Comparison of ENCODE assay signal across 15 cellular contexts in the genomic region with DNA sequence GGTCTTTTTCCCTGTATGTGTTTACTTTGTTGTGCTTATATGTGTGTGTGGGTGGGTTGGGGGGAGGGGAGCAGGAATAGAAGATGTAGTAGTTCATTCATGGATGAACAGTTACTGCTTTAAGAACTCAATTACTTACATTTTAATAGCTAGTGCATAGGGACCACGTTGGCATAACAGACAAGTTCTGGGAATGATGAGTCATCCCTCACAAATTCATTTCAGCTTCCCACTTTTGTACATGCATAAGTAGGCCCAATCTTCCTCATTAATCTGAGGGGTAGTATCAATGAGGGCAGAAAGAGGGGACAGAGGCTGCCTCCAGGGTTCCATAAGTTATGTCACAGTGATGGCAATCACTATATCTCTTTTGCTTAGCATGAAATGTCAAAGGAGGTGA. TPM values are rescaled to one million over a fixed set of nuclear protein-coding genes. Genes with fewer than 3 reads are reported as not detected.
DNase-seq lines count a peak whose midpoint lies in the region; ATAC-seq and TF ChIP-seq lines count a peak whose summit lies in the region.
"Had no signal": no experiment of that assay in that cellular context is flagged by ENCODE, and none has a peak within 500 bp of the region (broad histone marks: within the 10 kb centered on the region; RNA-seq: fewer than 3 reads in every experiment).

No MANE protein-coding gene starts in this region.

- TF ChIP-seq CTCF in HFF-Myc (IDR thresholded peaks at IDR 0.05; ENCODE audit: low read depth, low read length, missing control alignments) = no peak
- no peak for TF ChIP-seq CTCF in fibroblast of lung (conservative IDR thresholded peaks at IDR 0.05 in 1 of 2, IDR thresholded peaks at IDR 0.05 in 1 of 2; ENCODE audit: low read depth in 1 of 2, low read length in 2 of 2)
- TF ChIP-seq CTCF in suprapubic skin (IDR thresholded peaks at IDR 0.05) = no peak

- H3K36me3 ChIP-seq in fibroblast of lung (ENCODE audit: control insufficient read depth, insufficient read depth, low read length) (no peaks in the 10 kb centered on the region), suprapubic skin (no peaks in the 10 kb centered on the region)

- H3K4me1 ChIP-seq in fibroblast of lung (ENCODE audit: control insufficient read depth, extremely low read depth, insufficient read depth, low read length) = peaks cover 18% of the 10 kb centered on the region
- peaks cover 13% of the 10 kb centered on the region for H3K4me1 ChIP-seq in suprapubic skin

- TF ChIP-seq EP300 in suprapubic skin (IDR thresholded peaks at IDR 0.05) = no peak

- no peaks in the 10 kb centered on the region for H3K9me3 ChIP-seq in fibroblast of lung (ENCODE audit: control insufficient read depth, insufficient read depth, low read depth, low read length)
- H3K9me3 ChIP-seq in suprapubic skin = no peaks in the 10 kb centered on the region

- no peaks in the 10 kb centered on the region for H4K20me1 ChIP-seq in fibroblast of lung (ENCODE audit: control insufficient read depth, extremely low read depth, insufficient read depth, low read length)

- H3K9ac ChIP-seq in fibroblast of lung (ENCODE audit: insufficient read depth, low read length) = no peak overlapping the region

- no peak for TF ChIP-seq POLR2A in suprapubic skin (IDR thresholded peaks at IDR 0.05)

- WGBS in suprapubic skin = 5% methylated on average over 1 of the region's 1 CpG

- no peaks in the 10 kb centered on the region for H3K79me2 ChIP-seq in fibroblast of lung (ENCODE audit: control insufficient read depth, insufficient read depth, low read length)

- no peaks in the 10 kb centered on the region for H3K27me3 ChIP-seq in fibroblast of lung (ENCODE audit: control insufficient read depth, insufficient read depth, low read length)
- H3K27me3 ChIP-seq in suprapubic skin = no peaks in the 10 kb centered on the region

- H3K4me3 ChIP-seq in HFF-Myc (replicated peaks; ENCODE audit: low read depth, low read length) (no peak overlapping the region), fibroblast of lung (replicated peaks in 1 of 4; ENCODE audit: control extremely low read depth in 1 of 4, insufficient read depth in 1 of 4, low read depth in 3 of 4, low read length in 4 of 4) (no peak overlapping the region), suprapubic skin (no peak overlapping the region)

- peak overlapping the region; percentile 38 for H3K4me2 ChIP-seq in fibroblast of lung (ENCODE audit: extremely low read depth, insufficient read depth, low read length)

- DNase-seq in HFF-Myc (ENCODE audit: extremely low read depth, low read depth) = peak; percentile 42
- peak; percentile 81 to 84 for DNase-seq in fibroblast of lung (ENCODE audit: low read depth in 2 of 2)
- DNase-seq in stromal cell of bone marrow (ENCODE audit: low read depth) = peak; percentile 55
- DNase-seq in suprapubic skin (ENCODE audit: low spot score in 2 of 2) = no peak
- DNase-seq in T-helper 2 cell = no peak
- DNase-seq: amygdala; left colon; NCI-H2029; nephron progenitor cell; NK-92 treated with Interleukin-12 subunit alpha and Interleukin-12 subunit beta, amount 100 ng/mL, for 24 hours; stimulated activated CD4-positive, alpha-beta T cell treated with anti-CD3 and anti-CD28 coated beads, Interleukin-2, amount 100 ng/mL, for 24 hours; stimulated activated naive CD4-positive, alpha-beta T cell had no signal

- H2AFZ ChIP-seq in fibroblast of lung (ENCODE audit: low read length) = no peak overlapping the region

- H3K27ac ChIP-seq in fibroblast of lung (ENCODE audit: insufficient read depth, low read length) (peak overlapping the region; percentile 15), suprapubic skin (no peak overlapping the region)

- ATAC-seq in SK-N-SH treated with all-trans-retinoic acid at 6 μM for 48 hours = peak; percentile 97
- no peak for ATAC-seq in HG03521 (IDR thresholded peaks at IDR 0.05; ENCODE audit: unreplicated experiment)
- ATAC-seq: left colon had no signal

TF ChIP-seq in SK-N-SH treated with all-trans-retinoic acid at 6 μM for 48 hours, 23 proteins besides CTCF, POLR2A, EP300 and RAD21:
- TF ChIP-seq SNAI2 (CRISPR knock-in tag; IDR thresholded peaks at IDR 0.05) (no peak), PPARA (CRISPR knock-in tag; IDR thresholded peaks at IDR 0.05; ENCODE audit: borderline replicate concordance) (no peak), BACH2 (CRISPR knock-in tag; IDR thresholded peaks at IDR 0.05; ENCODE audit: borderline replicate concordance) (no peak)
- TF ChIP-seq, protein P1, sequence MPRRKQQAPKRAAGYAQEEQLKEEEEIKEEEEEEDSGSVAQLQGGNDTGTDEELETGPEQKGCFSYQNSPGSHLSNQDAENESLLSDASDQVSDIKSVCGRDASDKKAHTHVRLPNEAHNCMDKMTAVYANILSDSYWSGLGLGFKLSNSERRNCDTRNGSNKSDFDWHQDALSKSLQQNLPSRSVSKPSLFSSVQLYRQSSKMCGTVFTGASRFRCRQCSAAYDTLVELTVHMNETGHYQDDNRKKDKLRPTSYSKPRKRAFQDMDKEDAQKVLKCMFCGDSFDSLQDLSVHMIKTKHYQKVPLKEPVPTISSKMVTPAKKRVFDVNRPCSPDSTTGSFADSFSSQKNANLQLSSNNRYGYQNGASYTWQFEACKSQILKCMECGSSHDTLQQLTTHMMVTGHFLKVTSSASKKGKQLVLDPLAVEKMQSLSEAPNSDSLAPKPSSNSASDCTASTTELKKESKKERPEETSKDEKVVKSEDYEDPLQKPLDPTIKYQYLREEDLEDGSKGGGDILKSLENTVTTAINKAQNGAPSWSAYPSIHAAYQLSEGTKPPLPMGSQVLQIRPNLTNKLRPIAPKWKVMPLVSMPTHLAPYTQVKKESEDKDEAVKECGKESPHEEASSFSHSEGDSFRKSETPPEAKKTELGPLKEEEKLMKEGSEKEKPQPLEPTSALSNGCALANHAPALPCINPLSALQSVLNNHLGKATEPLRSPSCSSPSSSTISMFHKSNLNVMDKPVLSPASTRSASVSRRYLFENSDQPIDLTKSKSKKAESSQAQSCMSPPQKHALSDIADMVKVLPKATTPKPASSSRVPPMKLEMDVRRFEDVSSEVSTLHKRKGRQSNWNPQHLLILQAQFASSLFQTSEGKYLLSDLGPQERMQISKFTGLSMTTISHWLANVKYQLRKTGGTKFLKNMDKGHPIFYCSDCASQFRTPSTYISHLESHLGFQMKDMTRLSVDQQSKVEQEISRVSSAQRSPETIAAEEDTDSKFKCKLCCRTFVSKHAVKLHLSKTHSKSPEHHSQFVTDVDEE (CRISPR knock-in tag; IDR thresholded peaks at IDR 0.05) = no peak

RNA-seq across cellular contexts. Expression of a gene that starts 36.9 kb away (rescaled TPM):
- total RNA-seq in fibroblast of lung = 13.1 and 21.6 TPM in 2 replicates
- 6.3 and 16.3 TPM in 2 replicates for polyA plus RNA-seq in fibroblast of lung
- 5.0 and 10.1 TPM in 2 replicates for polyA plus RNA-seq in fibroblast of lung (2012)
- polyA minus RNA-seq in fibroblast of lung (ENCODE audit: low replicate concordance) = 6.0 and 30.7 TPM in 2 replicates
- under 1 TPM; 0.08 to 0.64 (median 0.33) TPM for total RNA-seq in suprapubic skin
- total RNA-seq: T-helper 2 cell treated with Interferon-gamma antibody and Interleukin-4, amounts not matched to agents 100 ng/mL and 5 ng/mL, for 36 hours had no signal

Comparison
In these comparisons a context has a peak if more than half of its experiments do, and no peak if none do; other contexts are left out.
1. DNase-seq: peak in HFF-Myc (single experiment), fibroblast of lung (2 of 2) and stromal cell of bone marrow (single experiment); none in suprapubic skin (0 of 2) and T-helper 2 cell (0 of 5).